In the genomic region with DNA sequence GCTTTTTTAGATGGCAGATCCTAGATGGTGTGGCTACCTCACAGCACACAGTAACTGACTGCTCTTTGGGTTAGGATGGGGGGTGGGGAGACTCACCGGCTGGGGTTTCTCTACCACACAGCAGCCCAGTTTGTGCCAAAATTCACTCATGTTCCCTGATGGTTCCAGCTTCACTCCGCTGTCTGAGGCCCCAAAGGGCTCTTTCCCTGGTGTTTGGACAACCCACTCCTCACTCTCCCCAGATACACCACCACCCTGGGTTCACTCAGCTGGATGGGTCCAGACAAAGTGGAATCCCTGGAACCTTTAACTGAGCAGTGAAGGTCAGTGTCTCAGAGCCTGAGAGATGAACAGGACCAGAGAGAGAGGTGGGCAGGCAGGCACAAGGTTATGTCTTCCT, we compare ENCODE assay signal across 11 cellular contexts. TPM values are rescaled to one million over a fixed set of nuclear protein-coding genes. Genes with fewer than 3 reads are reported as not detected.
DNase-seq lines count a peak whose midpoint lies in the region; ATAC-seq and TF ChIP-seq lines count a peak whose summit lies in the region.
"Had no signal": no experiment of that assay in that cellular context is flagged by ENCODE, and none has a peak within 500 bp of the region (broad histone marks: within the 10 kb centered on the region; RNA-seq: fewer than 3 reads in every experiment).

No MANE protein-coding gene starts in this region.

- DNase-seq in CD14-positive monocyte (ENCODE audit: low spot score) (no peak), PC-9 (no peak), epithelial cell of prostate (ENCODE audit: low read depth, low spot score) (no peak), LoVo (ENCODE audit: low spot score) (no peak), NCI-H1436 (lab: John Stamatoyannopoulos, UW) (no peak)
- DNase-seq: activated CD4-positive, alpha-beta T cell treated with anti-CD3 and anti-CD28 coated beads for 1 hour; hippocampal formation; pancreas had no signal

- H3K4me1 ChIP-seq in PC-9 (replicated peaks; ENCODE audit: insufficient read depth) = peaks cover 37% of the 10 kb centered on the region
- H3K4me1 ChIP-seq in rectal smooth muscle tissue (ENCODE audit: control insufficient read depth, insufficient read depth, low read length) = peaks cover 7% of the 10 kb centered on the region

- POLR2A ChIA-PET in PC-9 (lab: Charles Lee; ENCODE audit: unreplicated experiment) = interaction anchor here (0.6 kb wide), 1 partner anchor 194 kb away, joined by 4 read pairs; no protein-coding TSS in a partner anchor

- no peaks in the 10 kb centered on the region for H3K9me3 ChIP-seq in PC-9 (ENCODE audit: insufficient read depth, low read depth)
- H3K9me3 ChIP-seq: pancreas had no signal

- no peaks in the 10 kb centered on the region for H3K9me2 ChIP-seq in PC-9 (ENCODE audit: insufficient read depth)

- H3K36me3 ChIP-seq in PC-9 (ENCODE audit: low read depth) = peaks cover 38% of the 10 kb centered on the region
- H3K36me3 ChIP-seq in rectal smooth muscle tissue (ENCODE audit: control insufficient read depth, insufficient read depth, low read length) = peaks cover 31% of the 10 kb centered on the region

- no TSS peak for BruUV-seq in PC-9 (replicated peaks; lab: Mats Ljungman, UMichigan)

- peaks cover 47% of the 10 kb centered on the region for H3K79me2 ChIP-seq in PC-9 (ENCODE audit: low read depth)

- H3K27me3 ChIP-seq in PC-9 (ENCODE audit: insufficient read depth, low read depth) (no peaks in the 10 kb centered on the region), rectal smooth muscle tissue (ENCODE audit: control insufficient read depth, insufficient read depth, low read length) (no peaks in the 10 kb centered on the region)
- H3K27me3 ChIP-seq: pancreas had no signal

- ATAC-seq in GM21576 (IDR thresholded peaks at IDR 0.05; ENCODE audit: unreplicated experiment) (no peak), GM21717 (IDR thresholded peaks at IDR 0.05; ENCODE audit: unreplicated experiment) (no peak)
- ATAC-seq: pancreas had no signal

- peaks cover 42% of the 10 kb centered on the region for H3F3A ChIP-seq in PC-9 (ENCODE audit: insufficient read depth, low read depth)

- peak overlapping the region; percentile 99 for H3K4me3 Mint-ChIP-seq in CD14-positive monocyte

- H2AFZ ChIP-seq in PC-9 = no peak overlapping the region

- H3K4me3 ChIP-seq in PC-9 (no peak overlapping the region), rectal smooth muscle tissue (ENCODE audit: low read length) (peak overlapping the region; percentile 45)
- H3K4me3 ChIP-seq: pancreas had no signal

- H4K20me1 ChIP-seq in PC-9 (ENCODE audit: insufficient read depth) = peaks cover 14% of the 10 kb centered on the region; the same call in 1 of the 2 replicates

- H3K27ac ChIP-seq in PC-9 = no peak overlapping the region
- H3K27ac ChIP-seq in epithelial cell of prostate = peak overlapping the region; percentile 97
- H3K27ac ChIP-seq in rectal smooth muscle tissue (ENCODE audit: low read depth, low read length) = no peak overlapping the region

- peaks cover 2 to 5% (median 4%) of the 10 kb centered on the region in 3 donors for H3K27me3 Mint-ChIP-seq in CD14-positive monocyte (ENCODE audit: low read depth in 3 of 3)

- intact Hi-C loops in CD14-positive monocyte (cut with micrococcal nuclease) = loop anchor here in 1 of 2 donors (5.0 kb wide), 2 partner anchors 33 to 48 kb away; a partner anchor contains a TSS
- intact Hi-C loops in PC-9 (cut with micrococcal nuclease; ENCODE audit: unreplicated experiment) = no loop called here

- CTCF ChIA-PET in PC-9 (lab: Charles Lee) = no interaction called here

- TF ChIP-seq CTCF in CD14-positive monocyte (IDR thresholded peaks at IDR 0.05) (no peak), PC-9 (conservative IDR thresholded peaks at IDR 0.05) (no peak)

- H3K36me3 Mint-ChIP-seq in CD14-positive monocyte = peaks cover 66 to 75% of the 10 kb centered on the region in 2 donors

- H3K4me1 Mint-ChIP-seq in CD14-positive monocyte = peaks cover 62% of the 10 kb centered on the region

- no peaks in the 10 kb centered on the region for H3K9me3 Mint-ChIP-seq in CD14-positive monocyte

- H3K27ac Mint-ChIP-seq in CD14-positive monocyte = peak overlapping the region in 6 of 7 donors; percentile 98 to 100 (median 99)

- peak overlapping the region; percentile 29 for H3K4me2 ChIP-seq in PC-9

- H3K9ac ChIP-seq in rectal smooth muscle tissue (ENCODE audit: low read length) = no peak overlapping the region

RNA-seq across cellular contexts. Expression of a gene that starts 3.8 kb away (rescaled TPM):
- polyA plus RNA-seq in CD14-positive monocyte = 10 to 100 TPM; 62.1 to 75.7 TPM
- 59.4 and 62.8 TPM in 2 replicates for total RNA-seq in PC-9 (2021)

RNA-seq across cellular contexts. Expression of a gene that starts 4.6 kb away (rescaled TPM):
- under 1 TPM; 0.38 to 0.40 TPM for polyA plus RNA-seq in CD14-positive monocyte
- 15.0 and 23.3 TPM in 2 replicates for total RNA-seq in PC-9 (2021)

RNA-seq across cellular contexts. Expression of a gene that starts 8.0 kb away (rescaled TPM):
- 1 to 10 TPM in 1 of 2 donors, under 1 TPM in 1; 0.62 to 1.5 TPM for polyA plus RNA-seq in CD14-positive monocyte
- total RNA-seq in PC-9 (2021) = 1.8 and 2.3 TPM in 2 replicates

RNA-seq across cellular contexts. Expression of a gene that starts 15.0 kb away (rescaled TPM):
- 1 to 10 TPM; 2.2 TPM for polyA plus RNA-seq in CD14-positive monocyte
- total RNA-seq in PC-9 (2021) = 6.4 and 6.6 TPM in 2 replicates

RNA-seq across cellular contexts. Expression of a gene that starts 19.2 kb away (rescaled TPM):
- polyA plus RNA-seq in CD14-positive monocyte = not detected
- 3.0 and 3.6 TPM in 2 replicates for total RNA-seq in PC-9 (2021)
